In genomic region chr9:33289501-33289900, GRCh38 we compare ENCODE assay signal across 8 cellular contexts. TPM values are rescaled to one million over a fixed set of nuclear protein-coding genes. Genes with fewer than 3 reads are reported as not detected.
DNase-seq lines count a peak whose midpoint lies in the region; ATAC-seq and TF ChIP-seq lines count a peak whose summit lies in the region.

No MANE protein-coding gene starts in this region.

- no peak for TF ChIP-seq CTCF in H9 (conservative IDR thresholded peaks at IDR 0.05)
- no peak for TF ChIP-seq CTCF in WERI-Rb-1 (IDR thresholded peaks at IDR 0.05; ENCODE audit: low read depth, low read length)
- TF ChIP-seq CTCF in nephron (IDR thresholded peaks at IDR 0.05; ENCODE audit: unreplicated experiment in 3 of 3), result no peak

- no peak overlapping the region for H2BK120ac ChIP-seq in H9 (ENCODE audit: low read depth, low read length, poor library complexity, severe bottlenecking)

- no CpG with 5 or more reads among the region's 12 CpGs for WGBS in H9 (ENCODE audit: extremely low coverage, insufficient read length, low lambda C conversion rate)

- H2AFZ ChIP-seq in H9 (ENCODE audit: low read length), result no peak overlapping the region

- H3K9me3 ChIP-seq in H9 (ENCODE audit: control insufficient read depth, low read depth, low read length), result no peaks in the 10 kb centered on the region
- no peaks in the 10 kb centered on the region for H3K9me3 ChIP-seq in WERI-Rb-1 (ENCODE audit: severe bottlenecking)
- H3K9me3 ChIP-seq in effector memory CD4-positive, alpha-beta T cell (ENCODE audit: control insufficient read depth, low read length), result no peaks in the 10 kb centered on the region

- no peak overlapping the region for H3K4ac ChIP-seq in H9 (ENCODE audit: low read depth, low read length)

- H3K4me3 Mint-ChIP-seq in H9 (peak overlapping the region; percentile 96 to 99), nephron (peak overlapping the region; percentile 96 to 99 (median 98))

- 0 out of 2 replicates have a peak, but pooled peaks cover 2% of the 10 kb centered on the region for H3K4me1 ChIP-seq in H9 (ENCODE audit: insufficient read depth, low read length)
- peaks cover 8% of the 10 kb centered on the region for H3K4me1 ChIP-seq in effector memory CD4-positive, alpha-beta T cell (ENCODE audit: control insufficient read depth, insufficient read depth, low read length, poor library complexity, severe bottlenecking)

- peaks cover 1 to 18% (median 15%) of the 10 kb centered on the region in 3 experiments; a peak in 5 of 7 replicates for H3K36me3 Mint-ChIP-seq in H9 (ENCODE audit: insufficient read depth in 1 of 3, low read depth in 3 of 3)
- H3K36me3 Mint-ChIP-seq in nephron (ENCODE audit: low read depth), result peaks cover 13% of the 10 kb centered on the region

- H3K79me1 ChIP-seq in H9 (ENCODE audit: insufficient read depth, low read depth, low read length, poor library complexity, severe bottlenecking), result peaks cover 5% of the 10 kb centered on the region

- no peak overlapping the region for H2BK15ac ChIP-seq in H9 (ENCODE audit: low read depth, low read length)

- no peak overlapping the region for H3K56ac ChIP-seq in H9 (ENCODE audit: insufficient read length, low read depth, low read length)

- no peak overlapping the region for H2BK5ac ChIP-seq in H9 (ENCODE audit: insufficient read length, low read length)

- H3K27ac Mint-ChIP-seq in H9, result peak overlapping the region; percentile 98 to 100 (median 99); a peak in 4 of 7 replicates
- H3K27ac Mint-ChIP-seq in nephron, result peak overlapping the region; percentile 97 to 100 (median 98)

- no peak overlapping the region for H4K8ac ChIP-seq in H9 (replicated peaks; ENCODE audit: insufficient read length, low read depth, low read length)

- H4K20me1 ChIP-seq in H9 (ENCODE audit: control insufficient read depth, insufficient read depth, insufficient read length), result no peaks in the 10 kb centered on the region

- no peak overlapping the region for H3K18ac ChIP-seq in H9 (ENCODE audit: insufficient read length, low read depth, low read length)

- no peak overlapping the region for H2AK5ac ChIP-seq in H9 (ENCODE audit: insufficient read length, low read length)

- no peak overlapping the region for H4K91ac ChIP-seq in H9 (ENCODE audit: insufficient read length, low read depth, low read length)

- no peak overlapping the region for H2BK20ac ChIP-seq in H9 (ENCODE audit: low read depth, low read length, poor library complexity, severe bottlenecking)

- H3K4me1 Mint-ChIP-seq in H9 (peaks cover 11 to 15% of the 10 kb centered on the region in 2 experiments), nephron (peaks cover 26% of the 10 kb centered on the region)

- H3K14ac ChIP-seq in H9 (ENCODE audit: insufficient read depth, low read length), result no peak overlapping the region

- H4K5ac ChIP-seq in H9 (ENCODE audit: insufficient read length, low read depth, low read length), result no peak overlapping the region

- peak overlapping the region; percentile 89 for H3K4me2 ChIP-seq in H9 (ENCODE audit: insufficient read depth, insufficient read length, low read length)

- no peaks in the 10 kb centered on the region for H3K27me3 Mint-ChIP-seq in H9 (ENCODE audit: low read depth)
- H3K27me3 Mint-ChIP-seq in nephron (ENCODE audit: low read depth), result no peaks in the 10 kb centered on the region

- H3T11ph ChIP-seq in H9 (ENCODE audit: low read length), result no peak overlapping the region

- H3K4me3 ChIP-seq in WERI-Rb-1 (ENCODE audit: low read depth, low read length), result peak overlapping the region; percentile 71
- peak overlapping the region; percentile 51 for H3K4me3 ChIP-seq in effector memory CD4-positive, alpha-beta T cell (ENCODE audit: insufficient read depth, low read depth, low read length, poor library complexity, severe bottlenecking)

- DNase-seq in H9 (peak; percentile 25), WERI-Rb-1 (no peak), NCI-H1694 treated with DMSO at 0.1 percent for 48 hours (lab: John Stamatoyannopoulos, UW) (no peak), NCI-H1436 treated with DMSO at 0.1 percent for 48 hours (lab: John Stamatoyannopoulos, UW) (no peak), HuH-7.5 (ENCODE audit: low spot score) (no peak)
- no peak for DNase-seq in effector memory CD4-positive, alpha-beta T cell

- H3K27ac ChIP-seq in H9 (ENCODE audit: insufficient read length, low read depth, low read length) (no peak overlapping the region), WERI-Rb-1 (peak overlapping the region; percentile 95)
- H3K27ac ChIP-seq in effector memory CD4-positive, alpha-beta T cell (ENCODE audit: insufficient read depth, low read length, poor library complexity, severe bottlenecking), result peak overlapping the region; percentile 96

- peak overlapping the region; percentile 99 for H3K9ac ChIP-seq in H9 (ENCODE audit: extremely low read depth, insufficient read length, low read length)

- no peaks in the 10 kb centered on the region for H3K23me2 ChIP-seq in H9 (ENCODE audit: insufficient read length, low read depth, low read length, poor library complexity, severe bottlenecking)

- H3K36me3 ChIP-seq in WERI-Rb-1, result peaks cover 26% of the 10 kb centered on the region
- H3K36me3 ChIP-seq in effector memory CD4-positive, alpha-beta T cell (ENCODE audit: control insufficient read depth, insufficient read depth, low read length), result peaks cover 2% of the 10 kb centered on the region

- ATAC-seq in HG02588 (IDR thresholded peaks at IDR 0.05; ENCODE audit: unreplicated experiment), result no peak

- H2BK12ac ChIP-seq in H9 (ENCODE audit: insufficient read length, low read depth, low read length), result no peak overlapping the region

- peaks cover 15% of the 10 kb centered on the region; the same call in 1 of the 2 replicates for H3K79me2 ChIP-seq in H9 (ENCODE audit: insufficient read depth, low read length)

- no peak overlapping the region for H3K23ac ChIP-seq in H9 (ENCODE audit: insufficient read length, low read depth, low read length)

- H3K9me3 Mint-ChIP-seq in H9 (peaks cover 0 to 2% of the 10 kb centered on the region in 2 experiments; a peak in 2 of 5 replicates), nephron (no peaks in the 10 kb centered on the region)

- no peaks in the 10 kb centered on the region for H3K27me3 ChIP-seq in H9 (ENCODE audit: insufficient read depth, low read length)
- no peaks in the 10 kb centered on the region for H3K27me3 ChIP-seq in WERI-Rb-1 (ENCODE audit: insufficient read depth, low read depth, severe bottlenecking)
- no peaks in the 10 kb centered on the region for H3K27me3 ChIP-seq in effector memory CD4-positive, alpha-beta T cell (replicated peaks; ENCODE audit: control insufficient read depth, insufficient read depth, low read length, poor library complexity, severe bottlenecking)

RNA-seq across cellular contexts. Expression of gene NFX1, which starts 0.8 kb away (rescaled TPM):
- total RNA-seq in H9 (2021), result 35.1 and 36.3 TPM in 2 replicates

RNA-seq across cellular contexts. Expression of gene CHMP5, which starts 24.7 kb away (rescaled TPM):
- total RNA-seq in H9 (2021), result 47.6 and 51.9 TPM in 2 replicates

RNA-seq across cellular contexts. Expression of gene BAG1, which starts 25.0 kb away (rescaled TPM):
- 58.8 and 66.4 TPM in 2 replicates for total RNA-seq in H9 (2021)

RNA-seq across cellular contexts. Expression of gene SPINK4, which starts 49.5 kb away (rescaled TPM):
- total RNA-seq in H9 (2021), result not detected in 2 replicates
